Comparison of ENCODE assay signal across 14 cellular contexts in genomic region chr2:105761931-105762515, GRCh38. TPM values are rescaled to one million over a fixed set of nuclear protein-coding genes. Genes with fewer than 3 reads are reported as not detected.
DNase-seq lines count a peak whose midpoint lies in the region; ATAC-seq and TF ChIP-seq lines count a peak whose summit lies in the region.
"Had no signal": no experiment of that assay in that cellular context is flagged by ENCODE, and none has a peak within 500 bp of the region (broad histone marks: within the 10 kb centered on the region; RNA-seq: fewer than 3 reads in every experiment).

No MANE protein-coding gene starts in this region.

- intact Hi-C loops in spleen (cut with DNase I; ENCODE audit: low total_unique reads) (no loop called here), gastrocnemius medialis (cut with DNase I; ENCODE audit: low total_unique reads) (no loop called here)

- CTCF ChIA-PET in activated CD4-positive, alpha-beta T cell treated with anti-CD3 and anti-CD28 coated beads, Interleukin-2, amount 10 ng/mL, durations not matched to agents 7 days and 5 days (lab: Charles Lee), result interaction anchor here (0.9 to 1.3 kb wide), 2 partner anchors 12 to 24 kb away, joined by 4 read pairs; no protein-coding TSS in a partner anchor

- H3K9me3 Mint-ChIP-seq in activated CD4-positive, alpha-beta T cell treated with anti-CD3 and anti-CD28 coated beads, Interleukin-2, amount 10 ng/mL, durations not matched to agents 7 days and 5 days, result no peaks in the 10 kb centered on the region

- no peak overlapping the region for H3K4me3 Mint-ChIP-seq in activated CD4-positive, alpha-beta T cell treated with anti-CD3 and anti-CD28 coated beads, Interleukin-2, amount 10 ng/mL, durations not matched to agents 7 days and 5 days

- ATAC-seq in HG02884 (IDR thresholded peaks at IDR 0.05; ENCODE audit: unreplicated experiment) (no peak), GM21825 (IDR thresholded peaks at IDR 0.05; ENCODE audit: unreplicated experiment) (no peak), gastrocnemius medialis (no peak)
- ATAC-seq: A549 had no signal

- POLR2A ChIA-PET in activated CD4-positive, alpha-beta T cell treated with anti-CD3 and anti-CD28 coated beads, Interleukin-2, amount 10 ng/mL, durations not matched to agents 7 days and 5 days (lab: Charles Lee), result interaction anchor here (0.6 kb wide), 1 partner anchor 24 kb away, joined by 3 read pairs; no protein-coding TSS in a partner anchor

- TF ChIP-seq CTCF in spleen (IDR thresholded peaks at IDR 0.05 in 8 of 11, conservative IDR thresholded peaks at IDR 0.05 in 3 of 11), result no peak
- no peak for TF ChIP-seq CTCF in gastrocnemius medialis (IDR thresholded peaks at IDR 0.05 in 4 of 5, conservative IDR thresholded peaks at IDR 0.05 in 1 of 5)

- no peak overlapping the region for H3K4me3 ChIP-seq in adipocyte (ENCODE audit: low read length)
- peak overlapping the region in 1 of 8 donors; percentile 32 for H3K4me3 ChIP-seq in spleen
- no peak overlapping the region for H3K4me3 ChIP-seq in gastrocnemius medialis
- H3K4me3 ChIP-seq: A549, upper lobe of left lung had no signal

- H3K27ac Mint-ChIP-seq in activated CD4-positive, alpha-beta T cell treated with anti-CD3 and anti-CD28 coated beads, Interleukin-2, amount 10 ng/mL, durations not matched to agents 7 days and 5 days, result peak overlapping the region; percentile 80

- in situ Hi-C loops in gastrocnemius medialis (cut with MboI; ENCODE audit: low sequenced_read_pairs in 4 of 4), result no loop called here

- H3K27ac ChIP-seq in spleen (peak overlapping the region in 7 of 8 donors; percentile 7 to 67 (median 58)), gastrocnemius medialis (no peak overlapping the region)
- H3K27ac ChIP-seq: A549 had no signal

- H3K4me1 Mint-ChIP-seq in activated CD4-positive, alpha-beta T cell treated with anti-CD3 and anti-CD28 coated beads, Interleukin-2, amount 10 ng/mL, durations not matched to agents 7 days and 5 days, result peaks cover 91% of the 10 kb centered on the region

- H3K36me3 ChIP-seq in adipocyte (ENCODE audit: control insufficient read depth, insufficient read depth, low read length, severe bottlenecking) (no peaks in the 10 kb centered on the region), spleen (peaks cover 0 to 32% (median 1%) of the 10 kb centered on the region in 6 donors), gastrocnemius medialis (no peaks in the 10 kb centered on the region)

- no peaks in the 10 kb centered on the region for H3K27me3 ChIP-seq in adipocyte (replicated peaks; ENCODE audit: control insufficient read depth, insufficient read depth, low read length)
- no peaks in the 10 kb centered on the region for H3K27me3 ChIP-seq in spleen (replicated peaks in 1 of 7)
- H3K27me3 ChIP-seq in gastrocnemius medialis, result no peaks in the 10 kb centered on the region
- H3K27me3 ChIP-seq: upper lobe of left lung had no signal

- H3K36me3 Mint-ChIP-seq in activated CD4-positive, alpha-beta T cell treated with anti-CD3 and anti-CD28 coated beads, Interleukin-2, amount 10 ng/mL, durations not matched to agents 7 days and 5 days (ENCODE audit: low read depth), result peaks cover 58% of the 10 kb centered on the region

- H3K4me1 ChIP-seq in adipocyte (ENCODE audit: control insufficient read depth, insufficient read depth, low read length) (no peaks in the 10 kb centered on the region), spleen (peaks cover 21 to 100% (median 85%) of the 10 kb centered on the region in 6 donors), gastrocnemius medialis (peaks cover 45 to 52% of the 10 kb centered on the region in 2 donors)
- H3K4me1 ChIP-seq: A549 had no signal

- no peak for TF ChIP-seq POLR2A in spleen (IDR thresholded peaks at IDR 0.05)
- TF ChIP-seq POLR2A in gastrocnemius medialis (IDR thresholded peaks at IDR 0.05), result no peak

- no peak overlapping the region for H3K9ac ChIP-seq in adipocyte (ENCODE audit: low read length)

- DNase-seq in activated CD4-positive, alpha-beta T cell treated with anti-CD3 and anti-CD28 coated beads, Interleukin-2, amount 10 ng/mL, durations not matched to agents 7 days and 5 days, result no peak
- no peak for DNase-seq in activated CD4-positive, alpha-beta T cell treated with anti-CD3 and anti-CD28 coated beads, Interleukin-2, amount 50 U/mL, for 4 hours
- DNase-seq in adipocyte (ENCODE audit: low read depth), result peak; percentile 26
- DNase-seq in iPS-NIHi11 (ENCODE audit: low spot score), result peak; percentile 68
- no peak for DNase-seq in spleen
- DNase-seq in gastrocnemius medialis, result no peak
- DNase-seq: central memory CD4-positive, alpha-beta T cell; GF-D8; head of caudate nucleus; NCI-H2081 treated with DMSO at 0.1 percent for 48 hours; upper lobe of left lung had no signal

- WGBS in spleen, 5 donors, result 67 to 83% (median 74%) methylated on average over 11 of the region's 11 CpGs

- no peaks in the 10 kb centered on the region for H3K27me3 Mint-ChIP-seq in activated CD4-positive, alpha-beta T cell treated with anti-CD3 and anti-CD28 coated beads, Interleukin-2, amount 10 ng/mL, durations not matched to agents 7 days and 5 days

- no peaks in the 10 kb centered on the region for H3K9me3 ChIP-seq in adipocyte (ENCODE audit: control insufficient read depth, low read length)
- H3K9me3 ChIP-seq in spleen, result no peaks in the 10 kb centered on the region
- H3K9me3 ChIP-seq in gastrocnemius medialis, result no peaks in the 10 kb centered on the region
- H3K9me3 ChIP-seq: A549, upper lobe of left lung had no signal

RNA-seq across cellular contexts. Expression of gene NCK2, which starts 17.3 kb away (rescaled TPM):
- 10 to 100 TPM; 73.3 to 84.1 TPM for total RNA-seq in activated CD4-positive, alpha-beta T cell treated with anti-CD3 and anti-CD28 coated beads, Interleukin-2, amount 10 ng/mL, durations not matched to agents 7 days and 5 days
- total RNA-seq in spleen (100 to 1,000 TPM in 2 of 7 donors, 10 to 100 TPM in 5; 50.3 to 106 (median 82.9) TPM), gastrocnemius medialis (10 to 100 TPM; 46.7 to 86.1 (median 57.9) TPM)
- 10 to 100 TPM; 21.5 to 32.1 (median 30.0) TPM for polyA plus RNA-seq in spleen

Comparison
In these comparisons a context has a peak if more than half of its experiments do, and no peak if none do; other contexts are left out.
1. DNase-seq: peak in adipocyte (single experiment) and iPS-NIHi11 (single experiment); none in activated CD4-positive, alpha-beta T cell treated with anti-CD3 and anti-CD28 coated beads, Interleukin-2, amount 10 ng/mL, durations not matched to agents 7 days and 5 days (single experiment), activated CD4-positive, alpha-beta T cell treated with anti-CD3 and anti-CD28 coated beads, Interleukin-2, amount 50 U/mL, for 4 hours (0 of 2), spleen (single experiment) and gastrocnemius medialis (0 of 2).
2. H3K27ac ChIP-seq: peak in spleen (7 of 8); none in gastrocnemius medialis (0 of 4).